15 cellular contexts compared by ENCODE assay signal in genomic region chr3:141421639-141422319, GRCh38. TPM values are rescaled to one million over a fixed set of nuclear protein-coding genes. Genes with fewer than 3 reads are reported as not detected.
DNase-seq lines count a peak whose midpoint lies in the region; ATAC-seq and TF ChIP-seq lines count a peak whose summit lies in the region.
"Had no signal": no experiment of that assay in that cellular context is flagged by ENCODE, and none has a peak within 500 bp of the region (broad histone marks: within the 10 kb centered on the region; RNA-seq: fewer than 3 reads in every experiment).

No MANE protein-coding gene starts in this region.

- H3K9me3 ChIP-seq in heart right ventricle (no peaks in the 10 kb centered on the region), adipocyte (ENCODE audit: control insufficient read depth, low read length) (no peaks in the 10 kb centered on the region), upper lobe of left lung (no peaks in the 10 kb centered on the region)
- H3K9me3 ChIP-seq: neutrophil, Peyer's patch had no signal

- DNase-seq in heart right ventricle, result no peak
- no peak for DNase-seq in cardiac septum (ENCODE audit: low spot score)
- peak; percentile 55 for DNase-seq in adipocyte (ENCODE audit: low read depth)
- DNase-seq in foreskin fibroblast, result peak; percentile 74 to 77
- DNase-seq in upper lobe of left lung, result no peak
- DNase-seq in DMS153 (lab: John Stamatoyannopoulos, UW), result no peak
- no peak for DNase-seq in NCI-H1092 treated with DMSO at 0.1 percent for 48 hours (lab: John Stamatoyannopoulos, UW)
- DNase-seq: activated B cell treated with CpG ODN at 0.5 μM for 24 hours; AML-193; effector CD8-positive, alpha-beta T cell; NCI-H2081 treated with DMSO at 0.1 percent for 48 hours; Peyer's patch; stimulated activated CD4-positive, alpha-beta T cell treated with anti-CD3 and anti-CD28 coated beads, Interleukin-4, amount 100 ng/mL, for 1 hour had no signal

- TF ChIP-seq CTCF in heart right ventricle (IDR thresholded peaks at IDR 0.05), result no peak
- no peak for TF ChIP-seq CTCF in foreskin fibroblast (IDR thresholded peaks at IDR 0.05; ENCODE audit: low read depth, low read length)
- no peak for TF ChIP-seq CTCF in upper lobe of left lung (IDR thresholded peaks at IDR 0.05)

- H3K9ac ChIP-seq in adipocyte (ENCODE audit: low read length), result no peak overlapping the region

- intact Hi-C loops in heart right ventricle (cut with DNase I) (no loop called here), cardiac septum (cut with DNase I) (no loop called here)

- ATAC-seq in heart right ventricle (peak in 2 of 8 donors; percentile 10 to 26), upper lobe of left lung (ENCODE audit: low FRiP score in 2 of 2) (no peak), GM19328 (IDR thresholded peaks at IDR 0.05; ENCODE audit: unreplicated experiment) (no peak)

- H3K4me3 ChIP-seq in heart right ventricle (no peak overlapping the region), adipocyte (ENCODE audit: low read length) (no peak overlapping the region), foreskin fibroblast (ENCODE audit: low read depth in 1 of 2, low read length in 2 of 2) (no peak overlapping the region), upper lobe of left lung (no peak overlapping the region)
- H3K4me3 ChIP-seq: Peyer's patch had no signal

- H3K27ac ChIP-seq in heart right ventricle (peak overlapping the region in 7 of 10 donors; percentile 13 to 99 (median 33)), upper lobe of left lung (peak overlapping the region; percentile 16 to 74 (median 52))
- H3K27ac ChIP-seq: neutrophil had no signal

- H3K36me3 ChIP-seq in heart right ventricle (peaks cover 0 to 64% (median 3%) of the 10 kb centered on the region in 9 donors), adipocyte (ENCODE audit: control insufficient read depth, insufficient read depth, low read length, severe bottlenecking) (peaks cover 22% of the 10 kb centered on the region), upper lobe of left lung (peaks cover 0 to 34% (median 2%) of the 10 kb centered on the region in 4 donors)
- H3K36me3 ChIP-seq: neutrophil had no signal

- WGBS in heart right ventricle, 2 donors, result 80 to 92% methylated on average over 5 of the region's 5 CpGs
- 74 to 96% methylated on average over 5 of the region's 5 CpGs for WGBS in upper lobe of left lung, 2 donors

- H3K27me3 ChIP-seq in heart right ventricle (no peaks in the 10 kb centered on the region), adipocyte (replicated peaks; ENCODE audit: control insufficient read depth, insufficient read depth, low read length) (no peaks in the 10 kb centered on the region), upper lobe of left lung (no peaks in the 10 kb centered on the region)
- H3K27me3 ChIP-seq: neutrophil, Peyer's patch had no signal

- peaks cover 12 to 97% (median 75%) of the 10 kb centered on the region in 9 donors for H3K4me1 ChIP-seq in heart right ventricle
- peaks cover 12% of the 10 kb centered on the region for H3K4me1 ChIP-seq in adipocyte (ENCODE audit: control insufficient read depth, insufficient read depth, low read length)
- peaks cover 19 to 59% (median 49%) of the 10 kb centered on the region in 4 donors for H3K4me1 ChIP-seq in upper lobe of left lung

- TF ChIP-seq EP300 in upper lobe of left lung (IDR thresholded peaks at IDR 0.05), result no peak

- TF ChIP-seq POLR2A in upper lobe of left lung (IDR thresholded peaks at IDR 0.05), result no peak

RNA-seq across cellular contexts. Expression of gene ZBTB38, which starts 53.5 kb away (rescaled TPM):
- total RNA-seq in heart right ventricle (100 to 1,000 TPM in 8 of 10 donors, 10 to 100 TPM in 2; 86.8 to 156 (median 139) TPM), cardiac septum (119 TPM), upper lobe of left lung (100 to 1,000 TPM in 2 of 6 donors, 10 to 100 TPM in 4; 80.2 to 146 (median 91.8) TPM)
- 10 to 100 TPM; 14.7 to 21.3 TPM for polyA plus RNA-seq in heart right ventricle

Comparison
In these comparisons a context has a peak if more than half of its experiments do, and no peak if none do; other contexts are left out.
1. DNase-seq: peak in adipocyte (single experiment) and foreskin fibroblast (2 of 2); none in heart right ventricle (0 of 2), cardiac septum (single experiment), upper lobe of left lung (0 of 2), DMS153 (single experiment) and NCI-H1092 treated with DMSO at 0.1 percent for 48 hours (single experiment).